Comparison of ENCODE assay signal across 1 cellular context in the genomic region with DNA sequence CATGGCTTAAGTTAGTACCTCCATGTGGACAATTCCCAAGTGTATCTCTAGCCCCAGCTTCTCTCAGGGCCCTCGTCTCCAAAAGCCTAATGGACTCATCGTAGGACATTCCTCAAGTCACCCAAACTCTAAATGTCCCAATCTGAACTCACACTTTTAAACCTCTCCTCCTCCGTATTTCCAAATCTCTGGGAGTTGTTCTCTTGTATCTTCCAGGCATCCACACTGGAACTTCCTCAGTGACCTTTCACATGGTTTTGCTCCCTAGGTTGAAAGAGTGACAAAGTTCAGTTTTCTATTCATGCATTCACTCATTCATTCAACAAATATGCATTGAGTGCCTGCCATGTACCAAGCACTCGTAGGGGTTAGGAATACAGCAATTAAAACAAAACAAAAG.
TF ChIP-seq lines count a peak whose summit lies in the region.

No MANE protein-coding gene starts in this region.

TF ChIP-seq in HepG2, 621 proteins besides CTCF, POLR2A, EP300 and RAD21 (continued from another document):
- TF ChIP-seq ZNF556 (CRISPR knock-in tag; IDR thresholded peaks at IDR 0.05; ENCODE audit: borderline replicate concordance) (no peak), ZNF367 (CRISPR knock-in tag; IDR thresholded peaks at IDR 0.05; ENCODE audit: borderline replicate concordance) (no peak), ZNF333 (CRISPR knock-in tag; IDR thresholded peaks at IDR 0.05; ENCODE audit: borderline replicate concordance) (no peak), ZNF136 (CRISPR knock-in tag; IDR thresholded peaks at IDR 0.05; ENCODE audit: low read depth) (no peak), ZKSCAN5 (CRISPR knock-in tag; IDR thresholded peaks at IDR 0.05) (no peak), SMAD9 (CRISPR knock-in tag; IDR thresholded peaks at IDR 0.05) (no peak), RARA (CRISPR knock-in tag; IDR thresholded peaks at IDR 0.05) (peak; percentile 69), ZNF335 (CRISPR knock-in tag; IDR thresholded peaks at IDR 0.05) (no peak), U2AF2 (IDR thresholded peaks at IDR 0.05; ENCODE audit: low read depth, low read length) (no peak), BRD4 (CRISPR knock-in tag; IDR thresholded peaks at IDR 0.05) (peak; percentile 65; the same call in 1 of the 2 replicates), ZNF589 (CRISPR knock-in tag; conservative IDR thresholded peaks at IDR 0.05) (no peak)
- TF ChIP-seq, protein P1, sequence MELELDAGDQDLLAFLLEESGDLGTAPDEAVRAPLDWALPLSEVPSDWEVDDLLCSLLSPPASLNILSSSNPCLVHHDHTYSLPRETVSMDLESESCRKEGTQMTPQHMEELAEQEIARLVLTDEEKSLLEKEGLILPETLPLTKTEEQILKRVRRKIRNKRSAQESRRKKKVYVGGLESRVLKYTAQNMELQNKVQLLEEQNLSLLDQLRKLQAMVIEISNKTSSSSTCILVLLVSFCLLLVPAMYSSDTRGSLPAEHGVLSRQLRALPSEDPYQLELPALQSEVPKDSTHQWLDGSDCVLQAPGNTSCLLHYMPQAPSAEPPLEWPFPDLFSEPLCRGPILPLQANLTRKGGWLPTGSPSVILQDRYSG (CRISPR knock-in tag; IDR thresholded peaks at IDR 0.05) = no peak
- TF ChIP-seq, protein P2, sequence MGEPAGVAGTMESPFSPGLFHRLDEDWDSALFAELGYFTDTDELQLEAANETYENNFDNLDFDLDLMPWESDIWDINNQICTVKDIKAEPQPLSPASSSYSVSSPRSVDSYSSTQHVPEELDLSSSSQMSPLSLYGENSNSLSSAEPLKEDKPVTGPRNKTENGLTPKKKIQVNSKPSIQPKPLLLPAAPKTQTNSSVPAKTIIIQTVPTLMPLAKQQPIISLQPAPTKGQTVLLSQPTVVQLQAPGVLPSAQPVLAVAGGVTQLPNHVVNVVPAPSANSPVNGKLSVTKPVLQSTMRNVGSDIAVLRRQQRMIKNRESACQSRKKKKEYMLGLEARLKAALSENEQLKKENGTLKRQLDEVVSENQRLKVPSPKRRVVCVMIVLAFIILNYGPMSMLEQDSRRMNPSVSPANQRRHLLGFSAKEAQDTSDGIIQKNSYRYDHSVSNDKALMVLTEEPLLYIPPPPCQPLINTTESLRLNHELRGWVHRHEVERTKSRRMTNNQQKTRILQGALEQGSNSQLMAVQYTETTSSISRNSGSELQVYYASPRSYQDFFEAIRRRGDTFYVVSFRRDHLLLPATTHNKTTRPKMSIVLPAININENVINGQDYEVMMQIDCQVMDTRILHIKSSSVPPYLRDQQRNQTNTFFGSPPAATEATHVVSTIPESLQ (CRISPR knock-in tag; conservative IDR thresholded peaks at IDR 0.05) = no peak
- TF ChIP-seq, protein P3, sequence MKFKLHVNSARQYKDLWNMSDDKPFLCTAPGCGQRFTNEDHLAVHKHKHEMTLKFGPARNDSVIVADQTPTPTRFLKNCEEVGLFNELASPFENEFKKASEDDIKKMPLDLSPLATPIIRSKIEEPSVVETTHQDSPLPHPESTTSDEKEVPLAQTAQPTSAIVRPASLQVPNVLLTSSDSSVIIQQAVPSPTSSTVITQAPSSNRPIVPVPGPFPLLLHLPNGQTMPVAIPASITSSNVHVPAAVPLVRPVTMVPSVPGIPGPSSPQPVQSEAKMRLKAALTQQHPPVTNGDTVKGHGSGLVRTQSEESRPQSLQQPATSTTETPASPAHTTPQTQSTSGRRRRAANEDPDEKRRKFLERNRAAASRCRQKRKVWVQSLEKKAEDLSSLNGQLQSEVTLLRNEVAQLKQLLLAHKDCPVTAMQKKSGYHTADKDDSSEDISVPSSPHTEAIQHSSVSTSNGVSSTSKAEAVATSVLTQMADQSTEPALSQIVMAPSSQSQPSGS (CRISPR knock-in tag; IDR thresholded peaks at IDR 0.05) = 0 out of 2 replicates have a peak, but pooled peaks have one; percentile 25
- TF ChIP-seq, protein P4, sequence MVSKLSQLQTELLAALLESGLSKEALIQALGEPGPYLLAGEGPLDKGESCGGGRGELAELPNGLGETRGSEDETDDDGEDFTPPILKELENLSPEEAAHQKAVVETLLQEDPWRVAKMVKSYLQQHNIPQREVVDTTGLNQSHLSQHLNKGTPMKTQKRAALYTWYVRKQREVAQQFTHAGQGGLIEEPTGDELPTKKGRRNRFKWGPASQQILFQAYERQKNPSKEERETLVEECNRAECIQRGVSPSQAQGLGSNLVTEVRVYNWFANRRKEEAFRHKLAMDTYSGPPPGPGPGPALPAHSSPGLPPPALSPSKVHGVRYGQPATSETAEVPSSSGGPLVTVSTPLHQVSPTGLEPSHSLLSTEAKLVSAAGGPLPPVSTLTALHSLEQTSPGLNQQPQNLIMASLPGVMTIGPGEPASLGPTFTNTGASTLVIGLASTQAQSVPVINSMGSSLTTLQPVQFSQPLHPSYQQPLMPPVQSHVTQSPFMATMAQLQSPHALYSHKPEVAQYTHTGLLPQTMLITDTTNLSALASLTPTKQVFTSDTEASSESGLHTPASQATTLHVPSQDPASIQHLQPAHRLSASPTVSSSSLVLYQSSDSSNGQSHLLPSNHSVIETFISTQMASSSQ (IDR thresholded peaks at IDR 0.05; ENCODE audit: low read depth) = 0 out of 2 replicates have a peak, but pooled peaks have one; percentile 22
- TF ChIP-seq, protein P4 (CRISPR knock-in tag; IDR thresholded peaks at IDR 0.05; ENCODE audit: borderline replicate concordance) = no peak
